Comparison of ENCODE assay signal across 8 cellular contexts in the genomic region with DNA sequence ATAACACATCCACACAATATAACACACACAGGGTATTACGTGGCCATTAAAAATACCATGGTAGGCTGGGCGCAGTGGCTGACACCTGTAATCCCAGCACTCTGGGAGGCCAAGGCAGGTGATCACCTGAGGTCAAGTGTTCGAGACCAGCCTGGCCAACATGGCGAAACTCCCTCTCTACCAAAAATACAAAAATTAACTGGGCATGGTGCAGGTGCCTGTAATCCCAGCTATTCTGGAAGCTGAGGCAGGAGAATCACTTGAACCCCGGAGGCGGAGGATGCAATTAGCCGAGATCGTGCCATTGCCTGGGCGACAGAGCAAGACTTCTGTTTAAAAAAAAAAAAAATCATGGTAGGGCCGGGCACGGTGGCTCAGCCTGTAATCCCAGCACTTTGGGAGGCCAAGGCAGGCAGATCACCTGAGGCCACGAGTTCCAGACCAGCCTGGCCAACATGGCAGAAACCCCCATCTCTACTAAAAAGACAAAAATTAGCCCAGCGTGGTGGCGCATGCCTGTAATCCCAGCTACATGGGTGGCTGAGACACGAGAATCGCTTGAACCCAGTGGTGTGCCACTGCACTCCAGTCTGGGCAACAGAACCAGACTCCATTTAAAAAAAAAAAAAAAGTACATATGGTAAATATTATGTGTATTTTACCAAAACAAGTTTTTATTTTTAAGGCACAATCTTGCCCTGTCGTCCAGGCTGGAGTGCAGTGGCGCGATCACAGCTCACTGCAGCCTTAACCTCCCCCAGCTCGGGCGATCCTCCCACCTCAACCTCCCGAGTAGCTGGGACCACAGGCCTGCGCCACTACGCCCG. TPM values are rescaled to one million over a fixed set of nuclear protein-coding genes. Genes with fewer than 3 reads are reported as not detected.
DNase-seq lines count a peak whose midpoint lies in the region; ATAC-seq, FAIRE-seq and TF ChIP-seq lines count a peak whose summit lies in the region.

No MANE protein-coding gene starts in this region.

- H3K4me3 Mint-ChIP-seq in mesothelial cell of epicardium: peak overlapping the region; percentile 86

- TF ChIP-seq CTCF in heart left ventricle (IDR thresholded peaks at IDR 0.05) (no peak), bronchial epithelial cell (IDR thresholded peaks at IDR 0.05; ENCODE audit: insufficient read depth, low read length, severe bottlenecking) (no peak), mesothelial cell of epicardium (IDR thresholded peaks at IDR 0.05; ENCODE audit: unreplicated experiment) (no peak)

- ATAC-seq in heart left ventricle: no peak
- no peak for ATAC-seq in Right ventricle myocardium superior (ENCODE audit: poor library complexity)
- ATAC-seq in aorta (ENCODE audit: low FRiP score): no peak

- no peaks in the 10 kb centered on the region for H3K27me3 ChIP-seq in heart left ventricle
- H3K27me3 ChIP-seq in bronchial epithelial cell (ENCODE audit: control insufficient read depth, insufficient read depth, low read length): no peaks in the 10 kb centered on the region
- no peaks in the 10 kb centered on the region for H3K27me3 ChIP-seq in aorta (ENCODE audit: control insufficient read depth in 1 of 2, insufficient read depth in 2 of 2, low read length in 1 of 2)

- no peaks in the 10 kb centered on the region for H3K9me3 ChIP-seq in heart left ventricle
- H3K9me3 ChIP-seq in aorta (ENCODE audit: control insufficient read depth, low read length): no peaks in the 10 kb centered on the region

- H3K27ac ChIP-seq in heart left ventricle (peak overlapping the region; percentile 43 to 98 (median 88)), aorta (ENCODE audit: low read depth in 1 of 2, low read length in 2 of 2) (peak overlapping the region in 1 of 2 donors; percentile 43)

- intact Hi-C loops in heart left ventricle (cut with DNase I) (loop anchor here in 8 of 10 donors (1.0 to 10.0 kb wide), 13 partner anchors 35 to 570 kb away; partner anchors contain the start of genes BEST4 (in 4 of the 8), TESK2 (in 4 of the 8), MUTYH (in 3 of the 8) and TOE1 (in 3 of the 8)), Right ventricle myocardium superior (cut with DNase I) (no loop called here), aorta (cut with DNase I) (loop anchor here (1.0 to 10.0 kb wide), 7 partner anchors 98 to 570 kb away; partner anchors contain the start of genes PLK3 (in 1 of the 2), PTCH2 (in 1 of the 2), RNU5D-1 (in 1 of the 2) and TESK2 (in 1 of the 2))

- no peaks in the 10 kb centered on the region for H3K9me3 Mint-ChIP-seq in mesothelial cell of epicardium

- no peak for FAIRE-seq in bronchial epithelial cell (lab: Jason Lieb, UNC)

- H3K4me1 ChIP-seq in heart left ventricle: peaks cover 0 to 17% (median 14%) of the 10 kb centered on the region in 12 donors
- H3K4me1 ChIP-seq in aorta (ENCODE audit: control insufficient read depth in 1 of 2, insufficient read depth in 2 of 2, low read length in 2 of 2): no peaks in the 10 kb centered on the region

- H3K36me3 ChIP-seq in heart left ventricle: no peaks in the 10 kb centered on the region
- no peaks in the 10 kb centered on the region for H3K36me3 ChIP-seq in bronchial epithelial cell (ENCODE audit: control insufficient read depth, insufficient read depth, low read length)
- no peaks in the 10 kb centered on the region for H3K36me3 ChIP-seq in aorta (ENCODE audit: control insufficient read depth in 1 of 2, insufficient read depth in 2 of 2, low read length in 1 of 2)

- 63 to 65% (median 64%) methylated on average over 25 of the region's 25 CpGs for whole genome bisulfite sequencing in heart left ventricle, 4 donors
- WGBS in aorta, 2 donors: 59 to 62% methylated on average over 25 of the region's 25 CpGs

- peak overlapping the region; percentile 82 for H3K27ac Mint-ChIP-seq in mesothelial cell of epicardium

- H3K36me3 Mint-ChIP-seq in mesothelial cell of epicardium: no peaks in the 10 kb centered on the region

- TF ChIP-seq POLR2A in heart left ventricle (IDR thresholded peaks at IDR 0.05): no peak

- H3K27me3 Mint-ChIP-seq in mesothelial cell of epicardium (ENCODE audit: low read depth): no peaks in the 10 kb centered on the region

- peaks cover 15% of the 10 kb centered on the region for H3K4me1 Mint-ChIP-seq in mesothelial cell of epicardium

- peak in 1 of 5 donors; percentile 27 for DNase-seq in heart left ventricle
- no peak for DNase-seq in Right ventricle myocardium superior
- no peak for DNase-seq in bronchial epithelial cell (ENCODE audit: low read depth)
- DNase-seq in mesothelial cell of epicardium (ENCODE audit: low spot score in 2 of 2, unreplicated experiment in 2 of 2): no peak
- DNase-seq in aorta: no peak
- no peak for DNase-seq in C1 segment of cervical spinal cord (lab: John Stamatoyannopoulos, UW)
- no peak for DNase-seq in activated CD4-positive, CD25-positive, alpha-beta regulatory T cell treated with anti-CD3 and anti-CD28 coated beads, Interleukin-2, amount 50 U/mL, for 72 hours
- DNase-seq in T1000 (lab: John Stamatoyannopoulos, UW): no peak

- H3K4me3 ChIP-seq in heart left ventricle: peak overlapping the region; percentile 47 to 89 (median 71)
- peak overlapping the region; percentile 75 for H3K4me3 ChIP-seq in bronchial epithelial cell (ENCODE audit: low read depth, low read length)
- H3K4me3 ChIP-seq in aorta (ENCODE audit: low read length in 2 of 2): peak overlapping the region; percentile 8 to 50

RNA-seq across cellular contexts. Expression of gene HPDL, which starts 24.0 kb away (rescaled TPM):
- total RNA-seq in heart left ventricle (under 1 TPM in 5 of 9 donors, not detected in 4; 0.15 to 0.43 (median 0.32) TPM), Right ventricle myocardium superior (not detected), bronchial epithelial cell (under 0.01 and 0.53 TPM in 2 replicates), mesothelial cell of epicardium (2.1 to 2.8 TPM (median 2.4 TPM) in 3 replicates), aorta (under 1 TPM in 1 of 2 donors, not detected in 1; 0.36 TPM)
- polyA plus RNA-seq in heart left ventricle (under 1 TPM; 0.15 to 0.46 TPM), aorta (not detected)

RNA-seq across cellular contexts. Expression of gene TOE1, which starts 37.3 kb away (rescaled TPM):
- total RNA-seq in heart left ventricle: 1 to 10 TPM; 2.7 to 7.9 (median 3.7) TPM
- 1 to 10 TPM; 2.2 to 5.4 TPM for polyA plus RNA-seq in heart left ventricle
- total RNA-seq in Right ventricle myocardium superior: 2.9 TPM
- 5.2 and 9.5 TPM in 2 replicates for total RNA-seq in bronchial epithelial cell
- total RNA-seq in mesothelial cell of epicardium: 10.9 to 14.0 TPM (median 13.2 TPM) in 3 replicates
- total RNA-seq in aorta: 10 to 100 TPM in 1 of 2 donors, 1 to 10 TPM in 1; 6.9 to 10.6 TPM
- polyA plus RNA-seq in aorta: 1 to 10 TPM; 8.1 to 8.5 TPM

RNA-seq across cellular contexts. Expression of gene MUTYH, which starts 37.5 kb away (rescaled TPM):
- total RNA-seq in heart left ventricle: 10 to 100 TPM in 2 of 9 donors, 1 to 10 TPM in 7; 4.4 to 11.9 (median 7.1) TPM
- 1 to 10 TPM; 7.0 TPM for polyA plus RNA-seq in heart left ventricle
- 6.1 TPM for total RNA-seq in Right ventricle myocardium superior
- 20.2 and 20.5 TPM in 2 replicates for total RNA-seq in bronchial epithelial cell
- total RNA-seq in mesothelial cell of epicardium: 39.5 to 43.1 TPM (median 43.0 TPM) in 3 replicates
- total RNA-seq in aorta: 10 to 100 TPM; 19.8 to 28.8 TPM
- polyA plus RNA-seq in aorta: 10 to 100 TPM in 1 of 2 donors, 1 to 10 TPM in 1; 4.9 to 49.8 TPM
